33 cellular contexts compared by ENCODE assay signal in the genomic region with DNA sequence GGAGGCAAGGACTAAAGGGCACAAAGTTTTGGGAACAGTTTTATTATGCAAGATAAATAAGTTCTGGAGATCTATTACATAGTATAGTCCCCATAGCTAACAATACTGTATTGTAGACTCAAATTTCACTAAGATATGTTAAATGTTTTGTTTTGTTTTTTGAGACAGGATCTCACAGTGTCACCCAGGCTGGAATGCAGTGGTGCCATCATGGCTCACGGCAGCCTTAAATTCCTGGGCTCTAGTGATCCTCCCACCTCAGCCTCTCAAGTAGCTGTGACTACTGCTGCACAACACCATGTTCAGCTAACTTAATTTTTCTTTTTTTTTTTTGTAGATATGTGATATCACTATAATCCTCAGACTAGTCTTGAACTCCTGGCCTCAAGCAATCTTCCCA.
"Had no signal": no experiment of that assay in that cellular context is flagged by ENCODE, and none has a peak within 500 bp of the region (broad histone marks: within the 10 kb centered on the region; RNA-seq: fewer than 3 reads in every experiment).

No MANE protein-coding gene starts in this region.

- H3K9me3 ChIP-seq: MG63 had no signal

- H3K36me3 ChIP-seq: MG63 had no signal

- DNase-seq: Karpas-422, Kasumi-1, MG63, MM.1S, MV-4-11, NCI-H1048, NCI-H1092, NCI-H1092 treated with DMSO at 0.1 percent for 48 hours, NCI-H1105, NCI-H1105 treated with DMSO at 0.1 percent for 48 hours, NCI-H1417, NCI-H1417 treated with DMSO at 0.1 percent for 48 hours, NCI-H1436, NCI-H1436 treated with DMSO at 0.1 percent for 48 hours, NCI-H146, NCI-H1694, NCI-H1694 treated with DMSO at 0.1 percent for 48 hours, NCI-H187, NCI-H187 treated with DMSO at 0.1 percent for 48 hours, NCI-H1930, NCI-H2029 treated with DMSO at 0.1 percent for 48 hours, NCI-H2081, NCI-H2081 treated with DMSO at 0.1 percent for 48 hours, NCI-H2107, NCI-H2171, NCI-H2171 treated with DMSO at 0.1 percent for 48 hours, NCI-H2227 treated with DMSO at 0.1 percent for 48 hours, NCI-H226, NCI-H345, NCI-H446, NCI-H446 treated with DMSO at 0.1 percent for 48 hours, NCI-H510A, NCI-H510A treated with DMSO at 0.1 percent for 48 hours had no signal

- H3K4me3 ChIP-seq: MG63 had no signal
